ENCODE assay signal across 26 cellular contexts in the genomic region with DNA sequence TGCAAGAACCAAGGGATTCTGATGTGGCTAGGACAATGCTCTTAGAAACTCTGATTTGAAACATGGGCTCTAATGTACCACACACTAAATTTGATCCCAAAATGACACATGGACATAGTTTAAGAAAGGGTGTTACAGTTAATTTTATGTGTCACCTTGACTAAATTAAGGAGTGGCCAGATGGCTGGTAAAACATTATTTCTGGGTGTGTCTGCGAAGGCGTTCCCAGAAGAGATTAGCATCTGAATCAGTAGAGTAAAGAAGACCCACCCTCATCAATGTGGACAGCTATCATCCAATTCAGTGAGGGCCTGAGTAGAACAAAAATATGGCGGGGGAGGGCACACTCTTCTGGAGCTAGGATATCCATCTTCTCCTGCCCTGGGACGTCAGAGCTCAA.
"Had no signal": no experiment of that assay in that cellular context is flagged by ENCODE, and none has a peak within 500 bp of the region (broad histone marks: within the 10 kb centered on the region; RNA-seq: fewer than 3 reads in every experiment).

No MANE protein-coding gene starts in this region.

- H3K4me3 Mint-ChIP-seq: mesothelial cell of epicardium; naive thymus-derived CD4-positive, alpha-beta T cell; natural killer cell treated with Interleukin-12 subunit alpha and Interleukin-12 subunit beta and Interleukin-15 and Interleukin-18, amount 100 ng/mL, for 72 hours; type B pancreatic cell had no signal

- DNase-seq: head of caudate nucleus; hippocampal formation; kidney glomerular epithelial cell; left cardiac atrium; left lung; lower lobe of right lung; mammary epithelial cell; mesendoderm; naive thymus-derived CD4-positive, alpha-beta T cell; ovary; right lobe of liver; stimulated activated CD4-positive, alpha-beta T cell treated with anti-CD3 and anti-CD28 coated beads, Interleukin-12 subunit alpha, Interleukin-12 subunit beta, amount 100 ng/mL, for 4 hours; stimulated activated CD4-positive, alpha-beta T cell treated with anti-CD3 and anti-CD28 coated beads, Interleukin-15, amount 100 ng/mL, for 24 hours; stimulated activated CD4-positive, alpha-beta T cell treated with anti-CD3 and anti-CD28 coated beads, Interleukin-2, amount 100 ng/mL, for 24 hours; stimulated activated CD4-positive, alpha-beta T cell treated with anti-CD3 and anti-CD28 coated beads, Interleukin-4, amount 100 ng/mL, for 1 hour; stimulated activated naive CD8-positive, alpha-beta T cell treated with anti-CD3 and anti-CD28 coated beads, Interleukin-15, Interleukin-2, amounts not matched to agents 100 U/mL and 50 U/mL, for 24 hours; uterus had no signal

- FAIRE-seq: keratinocyte had no signal

- H3K9me3 Mint-ChIP-seq: type B pancreatic cell had no signal

- H3K4me2 ChIP-seq: smooth muscle cell had no signal

- H3K36me3 ChIP-seq: left lung, lower lobe of right lung, ovary, right atrium auricular region, right lobe of liver, suprapubic skin, tibial nerve, uterus had no signal

- H3K27me3 Mint-ChIP-seq: natural killer cell treated with Interleukin-12 subunit alpha and Interleukin-12 subunit beta and Interleukin-15 and Interleukin-18, amount 100 ng/mL, for 72 hours; progenitor cell of endocrine pancreas; type B pancreatic cell had no signal

- H3K4me1 Mint-ChIP-seq: mesothelial cell of epicardium; naive thymus-derived CD4-positive, alpha-beta T cell had no signal

- H3K4me1 ChIP-seq: left lung, lower lobe of right lung, right atrium auricular region, right lobe of liver, suprapubic skin, uterus had no signal

- H3K27me3 ChIP-seq: left lung, ovary, right atrium auricular region, right lobe of liver, suprapubic skin, tibial nerve, uterus had no signal

- H3K27ac Mint-ChIP-seq: mesothelial cell of epicardium; naive thymus-derived CD4-positive, alpha-beta T cell; natural killer cell treated with Interleukin-12 subunit alpha and Interleukin-12 subunit beta and Interleukin-15 and Interleukin-18, amount 100 ng/mL, for 72 hours; type B pancreatic cell had no signal

- H3K4me3 ChIP-seq: left lung, lower lobe of right lung, ovary, right atrium auricular region, right lobe of liver, smooth muscle cell, suprapubic skin, tibial nerve, uterus had no signal

- H3K36me3 Mint-ChIP-seq: natural killer cell treated with Interleukin-12 subunit alpha and Interleukin-12 subunit beta and Interleukin-15 and Interleukin-18, amount 100 ng/mL, for 72 hours; type B pancreatic cell had no signal

- H3K27ac ChIP-seq: left lung, lower lobe of right lung, ovary, right atrium auricular region, right lobe of liver, suprapubic skin, tibial nerve, uterus had no signal

- H3K9me3 ChIP-seq: lower lobe of right lung, ovary, right atrium auricular region, right lobe of liver, suprapubic skin, tibial nerve, uterus had no signal

- ATAC-seq: left cardiac atrium; left lung; lower lobe of right lung; naive thymus-derived CD4-positive, alpha-beta T cell; natural killer cell treated with Interleukin-12 subunit alpha and Interleukin-12 subunit beta and Interleukin-15 and Interleukin-18, amount 100 ng/mL, for 72 hours; right lobe of liver; stimulated activated naive CD8-positive, alpha-beta T cell treated with anti-CD3 and anti-CD28 coated beads, Interleukin-15, Interleukin-2, amounts not matched to agents 100 U/mL and 50 U/mL, for 24 hours had no signal
